In genomic region chr10:120789804-120790203, GRCh38 we compare ENCODE assay signal across 17 cellular contexts.
"Had no signal": no experiment of that assay in that cellular context is flagged by ENCODE, and none has a peak within 500 bp of the region (broad histone marks: within the 10 kb centered on the region; RNA-seq: fewer than 3 reads in every experiment).

No MANE protein-coding gene starts in this region.

- H3K27ac ChIP-seq: esophagus squamous epithelium, ovary, suprapubic skin had no signal

- H3K4me3 ChIP-seq: esophagus squamous epithelium, heart left ventricle, ovary, suprapubic skin had no signal

- ATAC-seq: activated CD8-positive, alpha-beta T cell treated with anti-CD3 and anti-CD28 coated beads for 36 hours; activated T-cell treated with anti-CD3 and anti-CD28 coated beads, Interleukin-2, amount 50 U/mL, for 72 hours; heart left ventricle; left ventricle myocardium superior; T-helper 17 cell had no signal

- H3K4me1 ChIP-seq: esophagus squamous epithelium had no signal

- H3K9me3 ChIP-seq: esophagus squamous epithelium, heart left ventricle, ovary, suprapubic skin had no signal

- H3K36me3 ChIP-seq: esophagus squamous epithelium, heart left ventricle, ovary, suprapubic skin had no signal

- H3K27me3 ChIP-seq: esophagus squamous epithelium, heart left ventricle, ovary, suprapubic skin had no signal

- DNase-seq: activated CD4-positive, alpha-beta T cell treated with anti-CD3 and anti-CD28 coated beads for 1 hour; activated CD8-positive, alpha-beta memory T cell treated with anti-CD3 and anti-CD28 coated beads, Interleukin-2, amount 50 U/mL, for 4 hours; activated CD8-positive, alpha-beta T cell treated with anti-CD3 and anti-CD28 coated beads for 36 hours; activated T-cell treated with anti-CD3 and anti-CD28 coated beads, Interleukin-2, amount 50 U/mL, for 72 hours; aorta; esophagus squamous epithelium; foreskin fibroblast; heart left ventricle; kidney; left ventricle myocardium superior; mesendoderm; nephron progenitor cell; ovary; stimulated activated CD4-positive, alpha-beta T cell treated with anti-CD3 and anti-CD28 coated beads, Interleukin-12 subunit alpha, Interleukin-12 subunit beta, amount 100 ng/mL, for 4 hours; stimulated activated naive CD4-positive, alpha-beta T cell; T-helper 17 cell had no signal
